Comparison of ENCODE assay signal across 1 cellular context in genomic region chr10:97550336-97551149, GRCh38.
A peak's percentile ranks its signal among the peaks of the same experiment; 100 is the strongest.
TF ChIP-seq lines count a peak whose summit lies in the region.

No MANE protein-coding gene starts in this region.

TF ChIP-seq in HepG2, 621 proteins besides CTCF, POLR2A, EP300 and RAD21:
- TF ChIP-seq AFF4 (CRISPR knock-in tag; IDR thresholded peaks at IDR 0.05) (no peak), ZBTB33 (CRISPR knock-in tag; IDR thresholded peaks at IDR 0.05) (peak; percentile 33; the same call in 1 of the 2 replicates), NFE2L2 (IDR thresholded peaks at IDR 0.05; ENCODE audit: low read length) (no peak), ZNF512B (CRISPR knock-in tag; IDR thresholded peaks at IDR 0.05; ENCODE audit: borderline replicate concordance) (no peak), TRAFD1 (CRISPR knock-in tag; IDR thresholded peaks at IDR 0.05; ENCODE audit: borderline replicate concordance) (no peak), MTF1 (CRISPR knock-in tag; IDR thresholded peaks at IDR 0.05) (no peak), MXD3 (CRISPR knock-in tag; IDR thresholded peaks at IDR 0.05) (no peak), XRCC5 (optimal IDR thresholded peaks at IDR 0.05; ENCODE audit: low read length) (no peak), ZBTB4 (CRISPR knock-in tag; IDR thresholded peaks at IDR 0.05; ENCODE audit: borderline replicate concordance) (0 out of 2 replicates have a peak, but pooled peaks have one; percentile 4), KIAA2018 (CRISPR knock-in tag; IDR thresholded peaks at IDR 0.05; ENCODE audit: borderline replicate concordance) (no peak), ZNF614 (CRISPR knock-in tag; IDR thresholded peaks at IDR 0.05; ENCODE audit: borderline replicate concordance) (no peak)
